8 cellular contexts compared by ENCODE assay signal in genomic region chr11:36508743-36509142, GRCh38. TPM values are rescaled to one million over a fixed set of nuclear protein-coding genes. Genes with fewer than 3 reads are reported as not detected.
A peak's percentile ranks its signal among the peaks of the same experiment; 100 is the strongest.
DNase-seq lines count a peak whose midpoint lies in the region; ATAC-seq, FAIRE-seq and TF ChIP-seq lines count a peak whose summit lies in the region.

No MANE protein-coding gene starts in this region.

- H3K27ac Mint-ChIP-seq in activated CD4-positive, alpha-beta T cell treated with anti-CD3 and anti-CD28 coated beads, Interleukin-2, amount 10 ng/mL, durations not matched to agents 24 days and 14 days = peak overlapping the region; percentile 90

- no peak for TF ChIP-seq POLR2A in adrenal gland (IDR thresholded peaks at IDR 0.05)
- TF ChIP-seq POLR2A in HepG2 (IDR thresholded peaks at IDR 0.05; ENCODE audit: insufficient read depth in 1 of 2, low read depth in 2 of 2, low read length in 2 of 2) = no peak

- H3K27ac ChIP-seq in adrenal gland (peak overlapping the region; percentile 43 to 93 (median 91)), HepG2 (ENCODE audit: extremely low read length, insufficient read depth, low read length) (peak overlapping the region; percentile 79), thymus (ENCODE audit: low read depth) (no peak overlapping the region)

- H3K4me3 Mint-ChIP-seq in activated CD4-positive, alpha-beta T cell treated with anti-CD3 and anti-CD28 coated beads, Interleukin-2, amount 10 ng/mL, durations not matched to agents 24 days and 14 days = peak overlapping the region; percentile 98

- intact Hi-C loops in activated CD4-positive, alpha-beta T cell treated with anti-CD3 and anti-CD28 coated beads, Interleukin-2, amount 10 ng/mL, durations not matched to agents 24 days and 14 days (cut with micrococcal nuclease) = loop anchor here (5.0 kb wide), 1 partner anchor 49 kb away; no protein-coding TSS in a partner anchor
- intact Hi-C loops in adrenal gland (cut with DNase I) (no loop called here), HepG2 (cut with micrococcal nuclease; ENCODE audit: unreplicated experiment) (loop anchor here (1.0 kb wide), 1 partner anchor 33 kb away; no protein-coding TSS in a partner anchor)

- peaks cover 12% of the 10 kb centered on the region for H3K27me3 Mint-ChIP-seq in activated CD4-positive, alpha-beta T cell treated with anti-CD3 and anti-CD28 coated beads, Interleukin-2, amount 10 ng/mL, durations not matched to agents 24 days and 14 days

- TF ChIP-seq RAD21 in HepG2 (CRISPR knock-in tag; IDR thresholded peaks at IDR 0.05) = no peak

- CTCF ChIA-PET in HepG2 (lab: Yijun Ruan, JAX; ENCODE audit: low intra/inter-chr PET ratio, low total read pairs) = no interaction called here

- H3K4me3 ChIP-seq in adrenal gland (peak overlapping the region in 3 of 4 donors; percentile 76 to 95 (median 80)), HepG2 (replicated peaks in 1 of 3; ENCODE audit: insufficient read depth in 1 of 3, low read depth in 2 of 3, low read length in 3 of 3) (peak overlapping the region; percentile 97 to 100 (median 97)), thymus (ENCODE audit: low read length) (peak overlapping the region; percentile 76)

- peaks cover 14% of the 10 kb centered on the region for H3K79me2 ChIP-seq in HepG2 (ENCODE audit: insufficient read depth, low read length)

- H3K9me3 Mint-ChIP-seq in activated CD4-positive, alpha-beta T cell treated with anti-CD3 and anti-CD28 coated beads, Interleukin-2, amount 10 ng/mL, durations not matched to agents 24 days and 14 days = peaks cover 4% of the 10 kb centered on the region

- peak overlapping the region; percentile 92 for H3K9ac ChIP-seq in HepG2 (ENCODE audit: insufficient read depth, low read depth, low read length)

- in situ Hi-C loops in HepG2 (cut with HindIII; ENCODE audit: extremely low pct_ligation_motif_present, low pct_unique_long_range_greater_than_20kb) = no loop called here

- H3K36me3 Mint-ChIP-seq in activated CD4-positive, alpha-beta T cell treated with anti-CD3 and anti-CD28 coated beads, Interleukin-2, amount 10 ng/mL, durations not matched to agents 24 days and 14 days (ENCODE audit: low read depth) = peaks cover 6% of the 10 kb centered on the region

- H3K36me3 ChIP-seq in adrenal gland (replicated peaks in 1 of 2) (no peaks in the 10 kb centered on the region), HepG2 (replicated peaks in 1 of 2; ENCODE audit: control insufficient read depth in 1 of 2, insufficient read depth in 2 of 2, low read length in 2 of 2) (no peaks in the 10 kb centered on the region), thymus (ENCODE audit: control insufficient read depth, insufficient read depth) (no peaks in the 10 kb centered on the region)

- H3K4me1 Mint-ChIP-seq in activated CD4-positive, alpha-beta T cell treated with anti-CD3 and anti-CD28 coated beads, Interleukin-2, amount 10 ng/mL, durations not matched to agents 24 days and 14 days = peaks cover 23% of the 10 kb centered on the region

- H3K9me3 ChIP-seq in adrenal gland (replicated peaks in 1 of 3) = no peaks in the 10 kb centered on the region
- no peaks in the 10 kb centered on the region for H3K9me3 ChIP-seq in HepG2 (ENCODE audit: low read length)
- no peaks in the 10 kb centered on the region for H3K9me3 ChIP-seq in thymus (ENCODE audit: control insufficient read depth)

- H2AFZ ChIP-seq in HepG2 (ENCODE audit: low read length) = no peak overlapping the region

- POLR2A ChIA-PET in HepG2 (lab: Yijun Ruan, JAX) = no interaction called here

- no peak for TF ChIP-seq EP300 in HepG2 (IDR thresholded peaks at IDR 0.05; ENCODE audit: low read depth in 2 of 2, low read length in 2 of 2)
- TF ChIP-seq EP300 in HepG2 (CRISPR knock-in tag; IDR thresholded peaks at IDR 0.05; ENCODE audit: borderline replicate concordance) = no peak

- WGBS in adrenal gland, 4 donors = 11 to 14% (median 12%) methylated on average over 3 of the region's 3 CpGs
- 3% methylated on average over 3 of the region's 3 CpGs for WGBS in HepG2 (ENCODE audit: low lambda C conversion rate)
- 69% methylated on average over 3 of the region's 3 CpGs for WGBS in thymus

- no peak for FAIRE-seq in HepG2 (lab: Jason Lieb, UNC)

- DNase-seq in activated CD4-positive, alpha-beta T cell treated with anti-CD3 and anti-CD28 coated beads, Interleukin-2, amount 10 ng/mL, durations not matched to agents 24 days and 14 days = no peak
- no peak for DNase-seq in activated CD4-positive, alpha-beta T cell treated with anti-CD3 and anti-CD28 coated beads, Interleukin-2, amount 50 U/mL, for 1 hour
- DNase-seq in adrenal gland (no peak), HepG2 (ENCODE audit: low spot score) (no peak), NCI-H1436 treated with DMSO at 0.1 percent for 48 hours (lab: John Stamatoyannopoulos, UW) (no peak), CD1c-positive myeloid dendritic cell (ENCODE audit: extremely low spot score) (no peak)

- no peaks in the 10 kb centered on the region; the same call in 1 of the 2 replicates for H4K20me1 ChIP-seq in HepG2 (ENCODE audit: insufficient read depth, low read length)

- H3K4me1 ChIP-seq in adrenal gland (replicated peaks in 1 of 2) (peaks cover 8 to 26% of the 10 kb centered on the region in 2 donors), HepG2 (ENCODE audit: insufficient read depth, low read length) (peaks cover 32% of the 10 kb centered on the region), thymus (ENCODE audit: control insufficient read depth, insufficient read depth, low read length) (peaks cover 4% of the 10 kb centered on the region)

- TSS peak; percentile 70 for BruUV-seq in HepG2 (replicated peaks; lab: Mats Ljungman, UMichigan)

- peak overlapping the region; percentile 95 for H3K4me2 ChIP-seq in HepG2 (ENCODE audit: low read depth, low read length)

- TF ChIP-seq CTCF in adrenal gland (IDR thresholded peaks at IDR 0.05) (no peak), HepG2 (CRISPR knock-in tag; IDR thresholded peaks at IDR 0.05) (no peak)

- ATAC-seq in HepG2 = no peak
- ATAC-seq in HG02938 (IDR thresholded peaks at IDR 0.05; ENCODE audit: unreplicated experiment) = no peak

- H3K27me3 ChIP-seq in adrenal gland (no peaks in the 10 kb centered on the region), HepG2 (ENCODE audit: control insufficient read depth in 1 of 2, insufficient read depth in 2 of 2, low read length in 2 of 2) (no peaks in the 10 kb centered on the region; a peak in 1 of 5 replicates), thymus (ENCODE audit: control insufficient read depth, insufficient read depth) (no peaks in the 10 kb centered on the region)

RNA-seq across cellular contexts. Expression of gene TRAF6, which starts 1.3 kb away (rescaled TPM):
- total RNA-seq in activated CD4-positive, alpha-beta T cell treated with anti-CD3 and anti-CD28 coated beads, Interleukin-2, amount 10 ng/mL, durations not matched to agents 24 days and 14 days = 10.9 and 11.5 TPM in 2 replicates
- total RNA-seq in adrenal gland = 10 to 100 TPM; 11.6 to 18.5 (median 17.2) TPM
- 10 to 100 TPM in 1 of 3 donors, 1 to 10 TPM in 2; 2.3 to 11.4 (median 2.7) TPM for polyA plus RNA-seq in adrenal gland
- total RNA-seq in HepG2 (2016; rRNA removed; fragmentation: Illumina TruSeq; extraction: Trizol) = 5.9 and 6.5 TPM in 2 replicates
- total RNA-seq in HepG2 (2016; cell fraction: cytosol; rRNA removed; fragmentation: Illumina TruSeq; extraction: Trizol; ENCODE audit: low read depth) = 0.97 and 1.5 TPM in 2 replicates
- total RNA-seq in HepG2 (2016; cell fraction: insoluble cytoplasmic fraction; rRNA removed; fragmentation: Illumina TruSeq; extraction: Trizol) = 6.1 and 8.4 TPM in 2 replicates
- total RNA-seq in HepG2 (2016; cell fraction: membrane; rRNA removed; fragmentation: Illumina TruSeq; extraction: Trizol) = 2.9 and 3.1 TPM in 2 replicates
- 7.3 and 7.7 TPM in 2 replicates for total RNA-seq in HepG2 (2016; cell fraction: nucleus; rRNA removed; fragmentation: Illumina TruSeq; extraction: Trizol)
- 3.3 and 3.8 TPM in 2 replicates for polyA plus RNA-seq in HepG2 (2011; rRNA removed)
- polyA plus RNA-seq in HepG2 (2011; cell fraction: cytosol; rRNA removed) = 1.7 and 3.2 TPM in 2 replicates
- polyA plus RNA-seq in HepG2 (2011; cell fraction: nucleus; rRNA removed) = 3.8 and 4.1 TPM in 2 replicates
- 3.3 and 3.7 TPM in 2 replicates for polyA plus RNA-seq in HepG2 (2012)
- polyA plus RNA-seq in HepG2 (2016; cell fraction: cytosol; fragmentation: Illumina TruSeq; extraction: Trizol; ENCODE audit: low read depth) = 0.31 and 0.53 TPM in 2 replicates
- 5.9 and 6.0 TPM in 2 replicates for polyA plus RNA-seq in HepG2 (2016; cell fraction: insoluble cytoplasmic fraction; fragmentation: Illumina TruSeq; extraction: Trizol; ENCODE audit: low read depth)
- polyA plus RNA-seq in HepG2 (2016; cell fraction: membrane; fragmentation: Illumina TruSeq; extraction: Trizol; ENCODE audit: low read depth) = 0.86 and 0.92 TPM in 2 replicates
- 7.2 and 8.1 TPM in 2 replicates for polyA plus RNA-seq in HepG2 (2016; cell fraction: nucleus; fragmentation: Illumina TruSeq; extraction: Trizol; ENCODE audit: insufficient read depth, low read depth)
- polyA minus RNA-seq in HepG2 (2011; rRNA and poly(A)+ RNA removed; ENCODE audit: low replicate concordance) = 6.7 and 13.1 TPM in 2 replicates
- polyA minus RNA-seq in HepG2 (2011; cell fraction: cytosol; rRNA and poly(A)+ RNA removed) = 2.2 and 4.3 TPM in 2 replicates
- 15.3 and 18.3 TPM in 2 replicates for polyA minus RNA-seq in HepG2 (2011; cell fraction: nucleus; rRNA and poly(A)+ RNA removed)
- 5.0 TPM for polyA plus RNA-seq in thymus

RNA-seq across cellular contexts. Expression of gene RAG1, which starts 59.1 kb away (rescaled TPM):
- total RNA-seq in activated CD4-positive, alpha-beta T cell treated with anti-CD3 and anti-CD28 coated beads, Interleukin-2, amount 10 ng/mL, durations not matched to agents 24 days and 14 days = 0.14 TPM in 1 of 2 replicates, not detected in the other
- 1 to 10 TPM; 1.1 to 3.5 (median 2.3) TPM for total RNA-seq in adrenal gland
- 1 to 10 TPM in 1 of 3 donors, under 1 TPM in 2; 0.17 to 1.3 (median 0.97) TPM for polyA plus RNA-seq in adrenal gland
- 0.14 and 0.15 TPM in 2 replicates for total RNA-seq in HepG2 (2016; rRNA removed; fragmentation: Illumina TruSeq; extraction: Trizol)
- not detected in 2 replicates for total RNA-seq in HepG2 (2016; cell fraction: cytosol; rRNA removed; fragmentation: Illumina TruSeq; extraction: Trizol; ENCODE audit: low read depth)
- 0.02 and 0.10 TPM in 2 replicates for total RNA-seq in HepG2 (2016; cell fraction: insoluble cytoplasmic fraction; rRNA removed; fragmentation: Illumina TruSeq; extraction: Trizol)
- total RNA-seq in HepG2 (2016; cell fraction: membrane; rRNA removed; fragmentation: Illumina TruSeq; extraction: Trizol) = 0.22 TPM in 1 of 2 replicates, not detected in the other
- total RNA-seq in HepG2 (2016; cell fraction: nucleus; rRNA removed; fragmentation: Illumina TruSeq; extraction: Trizol) = 0.06 TPM in 1 of 2 replicates, not detected in the other
- 0.01 and 0.11 TPM in 2 replicates for polyA plus RNA-seq in HepG2 (2011; rRNA removed)
- polyA plus RNA-seq in HepG2 (2011; cell fraction: cytosol; rRNA removed) = 0.01 and 0.04 TPM in 2 replicates
- polyA plus RNA-seq in HepG2 (2011; cell fraction: nucleus; rRNA removed) = 0.05 and 0.06 TPM in 2 replicates
- 0.19 and 0.23 TPM in 2 replicates for polyA plus RNA-seq in HepG2 (2012)
- not detected in 2 replicates for polyA plus RNA-seq in HepG2 (2016; cell fraction: cytosol; fragmentation: Illumina TruSeq; extraction: Trizol; ENCODE audit: low read depth)
- polyA plus RNA-seq in HepG2 (2016; cell fraction: insoluble cytoplasmic fraction; fragmentation: Illumina TruSeq; extraction: Trizol; ENCODE audit: low read depth) = 0.24 and 0.28 TPM in 2 replicates
- 0.02 TPM in 1 of 2 replicates, not detected in the other for polyA plus RNA-seq in HepG2 (2016; cell fraction: membrane; fragmentation: Illumina TruSeq; extraction: Trizol; ENCODE audit: low read depth)
- polyA plus RNA-seq in HepG2 (2016; cell fraction: nucleus; fragmentation: Illumina TruSeq; extraction: Trizol; ENCODE audit: insufficient read depth, low read depth) = 0.11 TPM in 1 of 2 replicates, not detected in the other
- polyA minus RNA-seq in HepG2 (2011; rRNA and poly(A)+ RNA removed; ENCODE audit: low replicate concordance) = 0.02 TPM in 1 of 2 replicates, not detected in the other
- polyA minus RNA-seq in HepG2 (2011; cell fraction: cytosol; rRNA and poly(A)+ RNA removed) = not detected in 2 replicates
- polyA minus RNA-seq in HepG2 (2011; cell fraction: nucleus; rRNA and poly(A)+ RNA removed) = 0.90 TPM in 1 of 2 replicates, not detected in the other
- 24.6 TPM for polyA plus RNA-seq in thymus

Comparison
In these comparisons a context has a peak if more than half of its experiments do, and no peak if none do; other contexts are left out.
1. intact Hi-C loops: an anchor here in activated CD4-positive, alpha-beta T cell treated with anti-CD3 and anti-CD28 coated beads, Interleukin-2, amount 10 ng/mL, durations not matched to agents 24 days and 14 days (5.0 kb wide) and HepG2 (1.0 kb wide); none called in adrenal gland.